Comparison of ENCODE assay signal across 7 cellular contexts in the genomic region with DNA sequence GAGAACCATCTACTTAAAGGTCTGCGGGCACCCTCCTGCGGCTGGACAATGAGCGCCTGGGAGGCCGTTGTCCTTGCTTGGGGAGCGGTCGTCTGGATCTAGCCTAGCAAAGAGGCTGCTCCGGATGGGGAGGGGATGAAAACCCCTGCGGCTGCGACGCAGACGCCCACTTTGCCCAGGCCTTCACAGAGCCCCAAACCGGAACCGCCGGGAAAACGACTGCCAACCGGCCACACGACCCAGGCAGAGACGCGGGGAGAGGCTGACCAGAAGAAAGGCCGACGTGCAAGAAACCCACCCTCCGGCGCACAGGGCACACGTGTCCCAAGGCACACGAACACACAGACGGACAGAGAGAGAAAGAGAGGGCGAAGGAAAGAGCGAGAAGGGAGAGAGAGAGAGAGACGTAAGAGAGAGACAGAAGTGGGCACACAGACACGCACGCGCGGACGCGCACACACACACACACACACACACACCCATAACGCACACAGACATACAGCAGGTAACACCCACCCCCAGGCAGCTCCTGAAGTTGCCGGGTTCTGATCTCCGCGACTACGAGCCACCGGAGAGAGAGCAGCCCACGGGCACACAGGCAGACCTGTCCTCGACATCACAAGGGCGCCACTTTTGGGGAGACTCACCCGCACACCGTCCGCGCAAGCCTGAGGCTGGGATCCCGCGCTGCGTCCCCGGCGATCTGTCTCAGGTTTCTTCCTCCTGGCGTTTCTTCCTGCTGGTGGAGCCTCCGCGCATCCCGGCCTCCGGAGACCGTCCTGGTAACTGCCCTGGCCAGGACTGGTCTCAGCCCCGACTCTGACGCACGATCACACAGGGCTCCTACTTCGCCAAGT.
DNase-seq lines count a peak whose midpoint lies in the region; ATAC-seq and TF ChIP-seq lines count a peak whose summit lies in the region.
"Not testable (repeated sequence)": the region's sequence is repeated elsewhere in the genome, so short reads cannot be mapped to it uniquely, and the experiment has no call there.

No MANE protein-coding gene starts in this region.

- CTCF ChIA-PET in activated naive CD4-positive, alpha-beta T cell treated with anti-CD3 and anti-CD28 coated beads for 36 hours (lab: Charles Lee), result not testable (repeated sequence)

- WGBS in H9 (ENCODE audit: extremely low coverage, insufficient read length, low lambda C conversion rate), result no CpG with 5 or more reads among the region's 63 CpGs

- not testable (repeated sequence) for H3K23ac ChIP-seq in H9 (ENCODE audit: insufficient read length, low read depth, low read length)

- H2BK5ac ChIP-seq in H9 (ENCODE audit: insufficient read length, low read length), result not testable (repeated sequence)

- H4K20me1 ChIP-seq in H9 (ENCODE audit: control insufficient read depth, insufficient read depth, insufficient read length), result not testable (repeated sequence)

- H2AK5ac ChIP-seq in H9 (ENCODE audit: insufficient read length, low read length), result not testable (repeated sequence)

- not testable (repeated sequence) for H3K79me2 ChIP-seq in H9 (ENCODE audit: insufficient read depth, low read length)

- DNase-seq in H9; T-helper 2 cell treated with Interferon-gamma antibody and Interleukin-4, amounts not matched to agents 5 μg/mL and 100 μg/mL, for 36 hours (ENCODE audit: low spot score); activated naive CD4-positive, alpha-beta T cell treated with anti-CD3 and anti-CD28 coated beads for 36 hours; central memory CD8-positive, alpha-beta T cell (ENCODE audit: low spot score in 2 of 2): not testable (repeated sequence)
- peak; percentile 48 for DNase-seq in fibroblast of villous mesenchyme (ENCODE audit: low read depth)

- not testable (repeated sequence) for H3K27me3 ChIP-seq in H9 (ENCODE audit: insufficient read depth, low read length); mononuclear cell (ENCODE audit: insufficient read depth, low read length); skeletal muscle tissue (ENCODE audit: control insufficient read depth in 3 of 3, insufficient read depth in 3 of 3, low read length in 3 of 3)

- not testable (repeated sequence) for H2BK20ac ChIP-seq in H9 (ENCODE audit: low read depth, low read length, poor library complexity, severe bottlenecking)

- H3K27ac ChIP-seq in H9 (ENCODE audit: insufficient read length, low read depth, low read length); skeletal muscle tissue (ENCODE audit: low read depth, low read length): not testable (repeated sequence)

- H4K5ac ChIP-seq in H9 (ENCODE audit: insufficient read length, low read depth, low read length), result not testable (repeated sequence)

- H3K4me1 ChIP-seq in H9 (ENCODE audit: insufficient read depth, low read length); mononuclear cell (ENCODE audit: insufficient read depth, low read length); skeletal muscle tissue (ENCODE audit: control insufficient read depth in 3 of 3, insufficient read depth in 3 of 3, low read length in 3 of 3): not testable (repeated sequence)

- not testable (repeated sequence) for H3K18ac ChIP-seq in H9 (ENCODE audit: insufficient read length, low read depth, low read length)

- not testable (repeated sequence) for TF ChIP-seq CTCF in H9 (conservative IDR thresholded peaks at IDR 0.05); fibroblast of villous mesenchyme (IDR thresholded peaks at IDR 0.05; ENCODE audit: insufficient read depth, low read depth, low read length)

- not testable (repeated sequence) for H3K4me1 Mint-ChIP-seq in H9; T-helper 2 cell treated with Interferon-gamma antibody and Interleukin-4, amounts not matched to agents 5 μg/mL and 100 μg/mL, for 36 hours (ENCODE audit: low read depth); activated naive CD4-positive, alpha-beta T cell treated with anti-CD3 and anti-CD28 coated beads for 36 hours (ENCODE audit: low read depth); central memory CD8-positive, alpha-beta T cell

- H3K56ac ChIP-seq in H9 (ENCODE audit: insufficient read length, low read depth, low read length), result not testable (repeated sequence)

- not testable (repeated sequence) for H3K79me1 ChIP-seq in H9 (ENCODE audit: insufficient read depth, low read depth, low read length, poor library complexity, severe bottlenecking)

- H3K4ac ChIP-seq in H9 (ENCODE audit: low read depth, low read length), result not testable (repeated sequence)

- intact Hi-C loops in activated naive CD4-positive, alpha-beta T cell treated with anti-CD3 and anti-CD28 coated beads for 36 hours (cut with micrococcal nuclease), result not testable (repeated sequence)

- not testable (repeated sequence) for H3K14ac ChIP-seq in H9 (ENCODE audit: insufficient read depth, low read length)

- not testable (repeated sequence) for H2BK12ac ChIP-seq in H9 (ENCODE audit: insufficient read length, low read depth, low read length)

- H4K91ac ChIP-seq in H9 (ENCODE audit: insufficient read length, low read depth, low read length), result not testable (repeated sequence)

- not testable (repeated sequence) for H3K23me2 ChIP-seq in H9 (ENCODE audit: insufficient read length, low read depth, low read length, poor library complexity, severe bottlenecking)

- H3K4me3 ChIP-seq in fibroblast of villous mesenchyme (ENCODE audit: low read depth, low read length), result peak overlapping the region; percentile 77
- H3K4me3 ChIP-seq in mononuclear cell (ENCODE audit: low read length), result peak overlapping the region; percentile 8
- peak overlapping the region in 2 of 3 donors; percentile 45 to 51 for H3K4me3 ChIP-seq in skeletal muscle tissue (ENCODE audit: low read length in 3 of 3)

- H2AFZ ChIP-seq in H9 (ENCODE audit: low read length), result not testable (repeated sequence)

- H3K4me2 ChIP-seq in H9 (ENCODE audit: insufficient read depth, insufficient read length, low read length), result not testable (repeated sequence)

- not testable (repeated sequence) for H3K36me3 ChIP-seq in skeletal muscle tissue (ENCODE audit: control insufficient read depth in 3 of 3, insufficient read depth in 3 of 3, low read length in 3 of 3)

- ATAC-seq in central memory CD8-positive, alpha-beta T cell (replicated peaks; ENCODE audit: extremely low read depth, poor library complexity, severe bottlenecking), result not testable (repeated sequence)

- H3K4me3 Mint-ChIP-seq in H9, result not testable (repeated sequence)
- H3K4me3 Mint-ChIP-seq in T-helper 2 cell treated with Interferon-gamma antibody and Interleukin-4, amounts not matched to agents 5 μg/mL and 100 μg/mL, for 36 hours, result peak overlapping the region; percentile 92
- H3K4me3 Mint-ChIP-seq in activated naive CD4-positive, alpha-beta T cell treated with anti-CD3 and anti-CD28 coated beads for 36 hours, result peak overlapping the region; percentile 52
- H3K4me3 Mint-ChIP-seq in central memory CD8-positive, alpha-beta T cell, result peak overlapping the region; percentile 43

- H2BK120ac ChIP-seq in H9 (ENCODE audit: low read depth, low read length, poor library complexity, severe bottlenecking), result peak overlapping the region; percentile 61

- H2BK15ac ChIP-seq in H9 (ENCODE audit: low read depth, low read length), result not testable (repeated sequence)

- not testable (repeated sequence) for H3K9me3 ChIP-seq in H9 (ENCODE audit: control insufficient read depth, low read depth, low read length); mononuclear cell (ENCODE audit: low read depth, low read length); skeletal muscle tissue (ENCODE audit: control insufficient read depth in 3 of 3, low read length in 3 of 3)

- peaks cover 22 to 51% (median 26%) of the 10 kb centered on the region in 3 experiments for H3K36me3 Mint-ChIP-seq in H9 (ENCODE audit: insufficient read depth in 1 of 3, low read depth in 3 of 3)
- H3K36me3 Mint-ChIP-seq in T-helper 2 cell treated with Interferon-gamma antibody and Interleukin-4, amounts not matched to agents 5 μg/mL and 100 μg/mL, for 36 hours (ENCODE audit: low read depth); activated naive CD4-positive, alpha-beta T cell treated with anti-CD3 and anti-CD28 coated beads for 36 hours (ENCODE audit: low read depth); central memory CD8-positive, alpha-beta T cell (ENCODE audit: insufficient read depth): not testable (repeated sequence)

- not testable (repeated sequence) for H3K27ac Mint-ChIP-seq in H9; activated naive CD4-positive, alpha-beta T cell treated with anti-CD3 and anti-CD28 coated beads for 36 hours; central memory CD8-positive, alpha-beta T cell (ENCODE audit: low read depth)
- peak overlapping the region; percentile 78 for H3K27ac Mint-ChIP-seq in T-helper 2 cell treated with Interferon-gamma antibody and Interleukin-4, amounts not matched to agents 5 μg/mL and 100 μg/mL, for 36 hours

- H3K9ac ChIP-seq in H9 (ENCODE audit: extremely low read depth, insufficient read length, low read length); skeletal muscle tissue (ENCODE audit: low read depth in 1 of 3, low read length in 3 of 3): not testable (repeated sequence)

- peaks cover 44 to 47% of the 10 kb centered on the region in 2 experiments for H3K9me3 Mint-ChIP-seq in H9
- H3K9me3 Mint-ChIP-seq in T-helper 2 cell treated with Interferon-gamma antibody and Interleukin-4, amounts not matched to agents 5 μg/mL and 100 μg/mL, for 36 hours, result peaks cover 12% of the 10 kb centered on the region
- peaks cover 17% of the 10 kb centered on the region for H3K9me3 Mint-ChIP-seq in activated naive CD4-positive, alpha-beta T cell treated with anti-CD3 and anti-CD28 coated beads for 36 hours
- peaks cover 20% of the 10 kb centered on the region for H3K9me3 Mint-ChIP-seq in central memory CD8-positive, alpha-beta T cell

- H4K8ac ChIP-seq in H9 (replicated peaks; ENCODE audit: insufficient read length, low read depth, low read length), result not testable (repeated sequence)

- H3T11ph ChIP-seq in H9 (ENCODE audit: low read length), result not testable (repeated sequence)

- H3K27me3 Mint-ChIP-seq in H9 (ENCODE audit: low read depth); T-helper 2 cell treated with Interferon-gamma antibody and Interleukin-4, amounts not matched to agents 5 μg/mL and 100 μg/mL, for 36 hours (ENCODE audit: low read depth); activated naive CD4-positive, alpha-beta T cell treated with anti-CD3 and anti-CD28 coated beads for 36 hours (ENCODE audit: low read depth); central memory CD8-positive, alpha-beta T cell: not testable (repeated sequence)

Comparison
In these comparisons a context has a peak if more than half of its experiments do, and no peak if none do; other contexts are left out.
1. H3K4me3 ChIP-seq: peak in every context shown above with its lines; median percentile 77 in fibroblast of villous mesenchyme; 48 in skeletal muscle tissue; 8 in mononuclear cell.